In the genomic region with DNA sequence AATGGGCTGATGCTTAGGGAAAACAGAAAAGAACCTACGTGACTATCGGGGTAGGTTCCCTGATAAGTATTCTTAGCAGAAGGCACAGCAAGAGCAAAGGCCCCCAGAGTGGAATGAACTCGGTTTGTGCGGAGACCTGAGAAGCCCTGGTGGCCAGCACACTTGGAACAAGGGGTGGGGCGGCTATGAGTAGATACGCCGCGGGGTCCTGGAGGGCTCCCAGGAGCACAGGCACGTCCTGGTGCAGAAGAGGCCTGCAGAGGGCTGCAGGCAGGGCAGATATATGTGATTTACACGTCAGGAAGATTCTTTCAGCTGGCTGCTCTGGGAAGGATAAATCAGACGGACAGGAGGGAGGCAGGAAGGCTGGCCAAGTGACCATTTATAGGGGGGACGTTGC, we compare ENCODE assay signal across 21 cellular contexts.
"Had no signal": no experiment of that assay in that cellular context is flagged by ENCODE, and none has a peak within 500 bp of the region (broad histone marks: within the 10 kb centered on the region; RNA-seq: fewer than 3 reads in every experiment).

No MANE protein-coding gene starts in this region.

- H3K9ac ChIP-seq: neural progenitor cell had no signal

- H3K4me3 Mint-ChIP-seq: memory B cell; natural killer cell; neural progenitor cell; stimulated activated naive CD8-positive, alpha-beta T cell treated with anti-CD3 and anti-CD28 coated beads, Interleukin-15, amount 100 ng/mL, for 72 hours had no signal

- H3K4me3 ChIP-seq: dorsolateral prefrontal cortex, lung, neural progenitor cell, psoas muscle, sigmoid colon, suprapubic skin, transverse colon, upper lobe of right lung, uterus had no signal

- FAIRE-seq: frontal cortex, kidney had no signal

- H3K36me3 Mint-ChIP-seq: natural killer cell, neural progenitor cell had no signal

- H3K4me1 Mint-ChIP-seq: natural killer cell; neural progenitor cell; stimulated activated naive CD8-positive, alpha-beta T cell treated with anti-CD3 and anti-CD28 coated beads, Interleukin-15, amount 100 ng/mL, for 72 hours had no signal

- H3K9me3 ChIP-seq: psoas muscle, suprapubic skin, transverse colon, upper lobe of right lung, uterus had no signal

- H3K27me3 Mint-ChIP-seq: memory B cell; stimulated activated naive CD8-positive, alpha-beta T cell treated with anti-CD3 and anti-CD28 coated beads, Interleukin-15, amount 100 ng/mL, for 72 hours had no signal

- H2AFZ ChIP-seq: neural progenitor cell had no signal

- H3K4me2 ChIP-seq: neural progenitor cell had no signal

- H3K27ac Mint-ChIP-seq: memory B cell; natural killer cell; neural progenitor cell; stimulated activated naive CD8-positive, alpha-beta T cell treated with anti-CD3 and anti-CD28 coated beads, Interleukin-15, amount 100 ng/mL, for 72 hours had no signal

- H3K27me3 ChIP-seq: dorsolateral prefrontal cortex, neural progenitor cell, sigmoid colon, suprapubic skin, transverse colon, upper lobe of right lung, uterus had no signal

- H3K27ac ChIP-seq: dorsolateral prefrontal cortex, neural progenitor cell, psoas muscle, sigmoid colon, suprapubic skin, transverse colon, upper lobe of right lung, uterus had no signal

- DNase-seq: cortex of kidney; dorsolateral prefrontal cortex; effector CD4-positive, alpha-beta T cell; kidney; natural killer cell; nucleus accumbens; posterior cingulate gyrus; psoas muscle; right cardiac atrium; sigmoid colon; stimulated activated CD4-positive, alpha-beta T cell treated with anti-CD3 and anti-CD28 coated beads, Interleukin-4, amount 100 ng/mL, for 4 hours; stimulated activated naive CD4-positive, alpha-beta T cell; stimulated activated naive CD8-positive, alpha-beta T cell treated with anti-CD3 and anti-CD28 coated beads, Interleukin-15, amount 100 ng/mL, for 72 hours; transverse colon; upper lobe of right lung; uterus had no signal

- H3K4me1 ChIP-seq: neural progenitor cell, psoas muscle, sigmoid colon, suprapubic skin, transverse colon, upper lobe of right lung, uterus had no signal

- H3K36me3 ChIP-seq: neural progenitor cell, sigmoid colon, suprapubic skin, transverse colon, upper lobe of right lung, uterus had no signal
